In genomic region chr2:71157124-71157802, GRCh38 we compare ENCODE assay signal across 1 cellular context.
TF ChIP-seq lines count a peak whose summit lies in the region.

No MANE protein-coding gene starts in this region.

TF ChIP-seq in HEK293, 187 proteins besides CTCF, POLR2A, EP300 and RAD21 (continued from another document and continues in another):
- no peak for TF ChIP-seq PBX3 (CRISPR knock-in tag; IDR thresholded peaks at IDR 0.05)
- TF ChIP-seq REST (tag by site-specific recombination; IDR thresholded peaks at IDR 0.05) = peak; percentile 80
- TF ChIP-seq ZSCAN30 (tag by site-specific recombination; IDR thresholded peaks at IDR 0.05) = no peak
- TF ChIP-seq ZBTB6 (tag by site-specific recombination; IDR thresholded peaks at IDR 0.05) = no peak
- TF ChIP-seq ZEB2 (tag by site-specific recombination; IDR thresholded peaks at IDR 0.05) = no peak
- TF ChIP-seq ZNF335 (tag by site-specific recombination; conservative IDR thresholded peaks at IDR 0.05) = peak; percentile 48
- no peak for TF ChIP-seq ZSCAN16 (tag by site-specific recombination; IDR thresholded peaks at IDR 0.05)
- TF ChIP-seq ZNF654 (tag by site-specific recombination; IDR thresholded peaks at IDR 0.05; ENCODE audit: low read depth) = peak; percentile 75
- TF ChIP-seq KLF8 (tag by site-specific recombination; IDR thresholded peaks at IDR 0.05) = no peak
- peak; percentile 36; the same call in 1 of the 2 replicates for TF ChIP-seq ZFHX2 (tag by site-specific recombination; conservative IDR thresholded peaks at IDR 0.05)
- TF ChIP-seq ZNF791 (tag by site-specific recombination; IDR thresholded peaks at IDR 0.05) = no peak
- TF ChIP-seq MEIS1 (CRISPR knock-in tag; IDR thresholded peaks at IDR 0.05; ENCODE audit: borderline replicate concordance) = no peak
- no peak for TF ChIP-seq ZNF302 (tag by site-specific recombination; IDR thresholded peaks at IDR 0.05; ENCODE audit: low read depth)
- no peak for TF ChIP-seq ZNF132 (tag by site-specific recombination; IDR thresholded peaks at IDR 0.05; ENCODE audit: borderline replicate concordance)
- TF ChIP-seq ZNF114 (tag by site-specific recombination; IDR thresholded peaks at IDR 0.05) = no peak
- TF ChIP-seq ZNF48 (tag by site-specific recombination; IDR thresholded peaks at IDR 0.05) = no peak
- no peak for TF ChIP-seq ZBTB26 (tag by site-specific recombination; optimal IDR thresholded peaks at IDR 0.05)
- no peak for TF ChIP-seq ZNF211 (tag by site-specific recombination; IDR thresholded peaks at IDR 0.05; ENCODE audit: low read depth)
- no peak for TF ChIP-seq ZNF426 (tag by site-specific recombination; IDR thresholded peaks at IDR 0.05)
- no peak for TF ChIP-seq ZSCAN5A (tag by site-specific recombination; IDR thresholded peaks at IDR 0.05)
- no peak for TF ChIP-seq ZSCAN4 (tag by site-specific recombination; IDR thresholded peaks at IDR 0.05)
- peak; percentile 44; the same call in 1 of the 2 replicates for TF ChIP-seq KLF16 (tag by site-specific recombination; IDR thresholded peaks at IDR 0.05)
- no peak for TF ChIP-seq ZNF600 (tag by site-specific recombination; IDR thresholded peaks at IDR 0.05)
- no peak for TF ChIP-seq ZBTB48 (tag by site-specific recombination; IDR thresholded peaks at IDR 0.05)
- no peak for TF ChIP-seq ZNF792 (tag by site-specific recombination; IDR thresholded peaks at IDR 0.05)
- no peak for TF ChIP-seq ZBTB8A (tag by site-specific recombination; IDR thresholded peaks at IDR 0.05)
- no peak for TF ChIP-seq ZNF148 (tag by site-specific recombination; IDR thresholded peaks at IDR 0.05; ENCODE audit: borderline replicate concordance)
- no peak for TF ChIP-seq ZNF529 (tag by site-specific recombination; IDR thresholded peaks at IDR 0.05; ENCODE audit: insufficient replicate concordance)
- no peak for TF ChIP-seq PRDM1 (tag by site-specific recombination; IDR thresholded peaks at IDR 0.05)
- no peak for TF ChIP-seq GFI1B (tag by site-specific recombination; IDR thresholded peaks at IDR 0.05)
- TF ChIP-seq ZNF768 (tag by site-specific recombination; IDR thresholded peaks at IDR 0.05) = no peak
- no peak for TF ChIP-seq ZNF830 (tag by site-specific recombination; IDR thresholded peaks at IDR 0.05; ENCODE audit: low read depth)
- TF ChIP-seq ZNF670 (tag by site-specific recombination; IDR thresholded peaks at IDR 0.05; ENCODE audit: low read depth) = no peak
- peak; percentile 42 for TF ChIP-seq PRDM10 (tag by site-specific recombination; IDR thresholded peaks at IDR 0.05)
- no peak for TF ChIP-seq IKZF3 (tag by site-specific recombination; IDR thresholded peaks at IDR 0.05)
- TF ChIP-seq ZBTB10 (tag by site-specific recombination; IDR thresholded peaks at IDR 0.05) = peak; percentile 34; the same call in 1 of the 2 replicates
- TF ChIP-seq KLF9 (tag by site-specific recombination; IDR thresholded peaks at IDR 0.05; ENCODE audit: low read depth) = peak; percentile 34; the same call in 1 of the 2 replicates
- TF ChIP-seq ZNF214 (tag by site-specific recombination; IDR thresholded peaks at IDR 0.05; ENCODE audit: borderline replicate concordance) = no peak
- TF ChIP-seq GLIS2 (tag by site-specific recombination; IDR thresholded peaks at IDR 0.05) = peak; percentile 51
- no peak for TF ChIP-seq KLF1 (tag by site-specific recombination; IDR thresholded peaks at IDR 0.05)
